In genomic region chr1:196309386-196309785, GRCh38 we compare ENCODE assay signal across 8 cellular contexts.
DNase-seq lines count a peak whose midpoint lies in the region; ATAC-seq and TF ChIP-seq lines count a peak whose summit lies in the region.

No MANE protein-coding gene starts in this region.

- POLR2A ChIA-PET in activated CD4-positive, alpha-beta T cell treated with anti-CD3 and anti-CD28 coated beads, Interleukin-2, amount 10 ng/mL, durations not matched to agents 7 days and 5 days (lab: Charles Lee): no interaction called here

- H3K27ac ChIP-seq in 22Rv1: no peak overlapping the region

- H3K9me3 Mint-ChIP-seq in activated CD4-positive, alpha-beta T cell treated with anti-CD3 and anti-CD28 coated beads, Interleukin-2, amount 10 ng/mL, durations not matched to agents 7 days and 5 days: no peaks in the 10 kb centered on the region

- CTCF ChIA-PET in activated CD4-positive, alpha-beta T cell treated with anti-CD3 and anti-CD28 coated beads, Interleukin-2, amount 10 ng/mL, durations not matched to agents 7 days and 5 days (lab: Charles Lee): no interaction called here

- H3K4me3 Mint-ChIP-seq in activated CD4-positive, alpha-beta T cell treated with anti-CD3 and anti-CD28 coated beads, Interleukin-2, amount 10 ng/mL, durations not matched to agents 7 days and 5 days: no peak overlapping the region

- H3K36me3 Mint-ChIP-seq in activated CD4-positive, alpha-beta T cell treated with anti-CD3 and anti-CD28 coated beads, Interleukin-2, amount 10 ng/mL, durations not matched to agents 7 days and 5 days (ENCODE audit: low read depth): no peaks in the 10 kb centered on the region

- TF ChIP-seq CTCF in 22Rv1 (IDR thresholded peaks at IDR 0.05): peak; percentile 76
- TF ChIP-seq CTCF in GM20000 (IDR thresholded peaks at IDR 0.05; ENCODE audit: extremely low read depth, missing control alignments): no peak

- H3K27ac Mint-ChIP-seq in activated CD4-positive, alpha-beta T cell treated with anti-CD3 and anti-CD28 coated beads, Interleukin-2, amount 10 ng/mL, durations not matched to agents 7 days and 5 days: no peak overlapping the region

- peak; percentile 74 for ATAC-seq in GM18867 (IDR thresholded peaks at IDR 0.05; ENCODE audit: unreplicated experiment)

- peak; percentile 31 to 63 for DNase-seq in NCI-H2081 (lab: John Stamatoyannopoulos, UW)
- DNase-seq in cerebellar cortex (ENCODE audit: low spot score): peak; percentile 18
- DNase-seq in GM20000 (ENCODE audit: low spot score): no peak
- no peak for DNase-seq in activated CD4-positive, alpha-beta T cell treated with anti-CD3 and anti-CD28 coated beads, Interleukin-2, amount 50 U/mL, for 1 hour
- no peak for DNase-seq in activated CD4-positive, alpha-beta T cell treated with anti-CD3 and anti-CD28 coated beads, Interleukin-2, amount 10 ng/mL, durations not matched to agents 7 days and 5 days
- no peak for DNase-seq in germinal center (ENCODE audit: low spot score)

- no peaks in the 10 kb centered on the region for H3K4me1 Mint-ChIP-seq in activated CD4-positive, alpha-beta T cell treated with anti-CD3 and anti-CD28 coated beads, Interleukin-2, amount 10 ng/mL, durations not matched to agents 7 days and 5 days

- no peaks in the 10 kb centered on the region for H3K27me3 Mint-ChIP-seq in activated CD4-positive, alpha-beta T cell treated with anti-CD3 and anti-CD28 coated beads, Interleukin-2, amount 10 ng/mL, durations not matched to agents 7 days and 5 days

Comparison
In these comparisons a context has a peak if more than half of its experiments do, and no peak if none do; other contexts are left out.
1. DNase-seq: peak in NCI-H2081 (2 of 2) and cerebellar cortex (single experiment); none in GM20000 (single experiment), activated CD4-positive, alpha-beta T cell treated with anti-CD3 and anti-CD28 coated beads, Interleukin-2, amount 50 U/mL, for 1 hour (single experiment), activated CD4-positive, alpha-beta T cell treated with anti-CD3 and anti-CD28 coated beads, Interleukin-2, amount 10 ng/mL, durations not matched to agents 7 days and 5 days (single experiment) and germinal center (single experiment).